Comparison of ENCODE assay signal across 1 cellular context in genomic region chr1:183588827-183589226, GRCh38.
TF ChIP-seq lines count a peak whose summit lies in the region.

No MANE protein-coding gene starts in this region.

TF ChIP-seq in IMR-90, 13 proteins besides CTCF, POLR2A, EP300 and RAD21 (continued from another document):
- TF ChIP-seq MAZ (IDR thresholded peaks at IDR 0.05; ENCODE audit: borderline replicate concordance, low read depth, low read length) (no peak), SMC3 (IDR thresholded peaks at IDR 0.05; ENCODE audit: low read depth, low read length) (no peak), BHLHE40 (IDR thresholded peaks at IDR 0.05; ENCODE audit: low read depth, low read length) (no peak), FOS (IDR thresholded peaks at IDR 0.05; ENCODE audit: low read depth, low read length) (no peak), USF2 (IDR thresholded peaks at IDR 0.05; ENCODE audit: low read depth, low read length) (no peak), NFE2L2 (IDR thresholded peaks at IDR 0.05; ENCODE audit: low read depth, low read length) (no peak), CHD1 (IDR thresholded peaks at IDR 0.05; ENCODE audit: low read depth, low read length) (no peak), MXI1 (IDR thresholded peaks at IDR 0.05; ENCODE audit: borderline replicate concordance, low read depth, low read length) (no peak), RFX5 (IDR thresholded peaks at IDR 0.05; ENCODE audit: low read depth, low read length) (no peak), CEBPB (IDR thresholded peaks at IDR 0.05; ENCODE audit: low read depth, low read length) (no peak)
